Comparison of ENCODE assay signal across 27 cellular contexts in the genomic region with DNA sequence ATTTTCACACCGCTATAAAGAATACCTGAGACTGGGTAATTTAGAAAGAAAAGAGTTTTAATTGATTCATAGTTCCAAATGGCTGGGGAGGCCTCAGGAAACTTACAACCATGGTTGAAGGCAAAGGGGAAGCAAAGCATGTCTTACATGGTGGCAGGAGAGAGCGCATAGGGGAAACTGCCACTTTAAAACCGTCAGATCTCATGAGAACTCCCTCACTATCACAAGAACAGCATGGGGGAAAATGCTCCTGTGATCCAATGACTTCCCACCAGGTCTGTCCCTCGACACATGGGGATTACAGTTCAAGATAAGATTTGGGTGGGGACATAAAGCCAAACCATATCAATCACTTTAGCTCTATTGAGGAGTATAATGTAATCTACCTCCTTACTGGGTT. TPM values are rescaled to one million over a fixed set of nuclear protein-coding genes. Genes with fewer than 3 reads are reported as not detected.
"Had no signal": no experiment of that assay in that cellular context is flagged by ENCODE, and none has a peak within 500 bp of the region (broad histone marks: within the 10 kb centered on the region; RNA-seq: fewer than 3 reads in every experiment).

No MANE protein-coding gene starts in this region.

- H3K79me2 ChIP-seq: parathyroid adenoma had no signal

- H3K4me3 ChIP-seq: colonic mucosa, esophagus squamous epithelium, heart right ventricle, left ventricle myocardium inferior, lower lobe of right lung, mucosa of descending colon, sigmoid colon, stomach, thyroid gland, vagina had no signal

- H2AFZ ChIP-seq: parathyroid adenoma had no signal

- H3K36me3 ChIP-seq: colonic mucosa, esophagus squamous epithelium, heart right ventricle, left ventricle myocardium inferior, lower lobe of right lung, sigmoid colon, stomach, thyroid gland, vagina had no signal

- DNase-seq: colonic mucosa; effector CD8-positive, alpha-beta T cell; esophagus squamous epithelium; foreskin melanocyte; glutamatergic neuron; heart right ventricle; hippocampal formation; left cardiac atrium; left ventricle myocardium inferior; lower lobe of right lung; mucosa of descending colon; naive B cell; sigmoid colon; stimulated activated CD4-positive, alpha-beta T cell treated with anti-CD3 and anti-CD28 coated beads, Interleukin-2, amount 100 ng/mL, for 24 hours; stimulated activated CD4-positive, alpha-beta T cell treated with anti-CD3 and anti-CD28 coated beads, Interleukin-4, amount 100 ng/mL, for 24 hours; stimulated activated naive CD4-positive, alpha-beta T cell treated with Interleukin-2 at 50 U/mL for 16 hours; stomach; thyroid gland; trophoblast cell had no signal

- H3K9me3 ChIP-seq: colonic mucosa, esophagus squamous epithelium, heart right ventricle, left ventricle myocardium inferior, lower lobe of right lung, mucosa of descending colon, sigmoid colon, stomach, thyroid gland, vagina had no signal

- H3K9ac ChIP-seq: parathyroid adenoma had no signal

- H3K27me3 ChIP-seq: colonic mucosa, esophagus squamous epithelium, heart right ventricle, sigmoid colon, stomach, thyroid gland, vagina had no signal

- H3K4me1 ChIP-seq: colonic mucosa, esophagus squamous epithelium, lower lobe of right lung, parathyroid adenoma, sigmoid colon, stomach, thyroid gland, vagina had no signal

- H3K27ac ChIP-seq: colonic mucosa, esophagus squamous epithelium, heart right ventricle, left ventricle myocardium inferior, lower lobe of right lung, parathyroid adenoma, sigmoid colon, stomach, thyroid gland, vagina had no signal

- ATAC-seq: heart right ventricle; left cardiac atrium; lower lobe of right lung; natural killer cell treated with Interleukin-12 subunit alpha and Interleukin-12 subunit beta and Interleukin-15 and Interleukin-18, amount 100 ng/mL, for 72 hours; stimulated activated effector memory CD8-positive, alpha-beta T cell treated with anti-CD3 and anti-CD28 coated beads, Interleukin-12 subunit alpha, Interleukin-12 subunit beta, amount 100 ng/mL, for 72 hours had no signal

RNA-seq across cellular contexts. Expression of gene ABCB11, which starts 53.5 kb away (rescaled TPM):
- total RNA-seq: epithelial cell of proximal tubule, kidney epithelial cell, osteoblast, skeletal muscle tissue, vagina had no signal
